In the genomic region with DNA sequence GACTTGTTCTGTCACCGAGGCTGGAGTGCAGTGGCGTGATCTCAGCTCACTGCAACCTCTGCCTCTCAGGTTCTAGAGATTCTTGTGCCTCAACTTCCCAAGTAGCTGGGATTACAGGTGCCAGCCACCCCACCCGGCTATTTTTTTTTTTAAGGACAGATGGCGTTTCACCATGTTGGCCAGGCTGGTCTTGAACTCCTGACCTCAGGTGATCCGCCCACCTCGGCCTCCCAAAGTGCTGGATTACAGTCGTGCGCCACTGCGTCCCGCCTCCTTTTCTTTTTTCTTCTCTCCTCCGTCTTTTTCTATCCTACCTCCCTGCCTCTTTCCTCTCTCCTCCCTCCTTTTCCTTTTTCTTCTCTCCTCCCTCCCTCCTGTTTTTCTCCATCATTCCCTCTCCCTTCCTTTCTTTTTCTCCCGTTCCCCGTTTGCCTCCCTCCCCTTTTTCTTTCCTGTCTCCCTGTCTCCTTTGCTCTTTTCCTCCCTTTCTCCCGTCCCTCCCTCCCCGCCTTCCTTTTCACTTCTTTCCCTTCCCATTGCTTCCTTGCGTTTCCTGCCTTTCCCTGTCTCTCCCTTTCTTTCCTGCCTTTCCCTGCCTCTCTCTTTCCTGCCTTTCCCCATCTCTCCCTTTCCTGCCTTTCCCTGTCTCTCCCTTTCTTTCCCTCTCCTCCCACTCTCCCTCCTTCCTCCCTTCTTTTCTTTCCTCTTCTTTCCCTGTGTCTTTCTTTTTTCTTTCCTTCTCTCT, we compare ENCODE assay signal across 1 cellular context.
TF ChIP-seq lines count a peak whose summit lies in the region.

No MANE protein-coding gene starts in this region.

TF ChIP-seq in K562, 482 proteins besides CTCF, POLR2A, EP300 and RAD21 (continues in another document):
- TF ChIP-seq TRIM28 (IDR thresholded peaks at IDR 0.05) (no peak), YY1 (IDR thresholded peaks at IDR 0.05; ENCODE audit: borderline replicate concordance in 1 of 3, control insufficient read depth in 1 of 3, extremely low read depth in 1 of 3, insufficient read depth in 3 of 3, insufficient read length in 1 of 3, insufficient replicate concordance in 2 of 3, low read depth in 1 of 3, low read length in 2 of 3) (no peak), ZNF239 (CRISPR knock-in tag; IDR thresholded peaks at IDR 0.05) (no peak), HNRNPUL1 (IDR thresholded peaks at IDR 0.05; ENCODE audit: low read length) (no peak), ZNF121 (CRISPR knock-in tag; conservative IDR thresholded peaks at IDR 0.05) (no peak), EZH2 (IDR thresholded peaks at IDR 0.05; ENCODE audit: borderline replicate concordance, low read depth, low read length) (no peak), THRAP3 (IDR thresholded peaks at IDR 0.05; ENCODE audit: borderline replicate concordance) (0 out of 2 replicates have a peak, but pooled peaks have one; percentile 34), CBFA2T2 (conservative IDR thresholded peaks at IDR 0.05) (no peak), ZNF584 (CRISPR knock-in tag; IDR thresholded peaks at IDR 0.05; ENCODE audit: low read depth) (no peak), ELF4 (CRISPR knock-in tag; IDR thresholded peaks at IDR 0.05) (peak; percentile 70; the same call in 1 of the 2 replicates), MLLT1 (IDR thresholded peaks at IDR 0.05) (0 out of 4 replicates have a peak, but pooled peaks of 1 of the 2 experiments have one; percentile 38), SRSF1 (IDR thresholded peaks at IDR 0.05; ENCODE audit: low read depth, low read length) (no peak), SLC30A9 (CRISPR knock-in tag; IDR thresholded peaks at IDR 0.05) (no peak), CBX5 (IDR thresholded peaks at IDR 0.05; ENCODE audit: borderline replicate concordance, low read depth) (no peak), ARHGAP35 (IDR thresholded peaks at IDR 0.05; ENCODE audit: partially characterized antibody) (no peak), HINFP (tag; conservative IDR thresholded peaks at IDR 0.05; ENCODE audit: low read depth) (no peak), SOX6 (IDR thresholded peaks at IDR 0.05) (no peak), HDAC1 (IDR thresholded peaks at IDR 0.05) (peak in 1 of 2 experiments; percentile 53; a peak in 2 of 4 replicates), OTX1 (CRISPR knock-in tag; IDR thresholded peaks at IDR 0.05) (0 out of 2 replicates have a peak, but pooled peaks have one; percentile 58), RBM22 (IDR thresholded peaks at IDR 0.05; ENCODE audit: low read depth, low read length, poor library complexity, severe bottlenecking) (no peak), NR2C1 (IDR thresholded peaks at IDR 0.05) (peak; percentile 15; the same call in 1 of the 2 replicates), NR2C1 (tag; IDR thresholded peaks at IDR 0.05) (no peak), SMAD4 (CRISPR knock-in tag; conservative IDR thresholded peaks at IDR 0.05) (no peak), ELK3 (CRISPR knock-in tag; IDR thresholded peaks at IDR 0.05) (no peak), DMBX1 (CRISPR knock-in tag; IDR thresholded peaks at IDR 0.05; ENCODE audit: borderline replicate concordance) (no peak), TEAD1 (CRISPR knock-in tag; IDR thresholded peaks at IDR 0.05) (no peak), SMARCA4 (IDR thresholded peaks at IDR 0.05) (no peak), CREB3L1 (IDR thresholded peaks at IDR 0.05; ENCODE audit: borderline replicate concordance, low read depth) (no peak), ESRRB (CRISPR knock-in tag; IDR thresholded peaks at IDR 0.05; ENCODE audit: borderline replicate concordance) (no peak)
- TF ChIP-seq, protein P1, sequence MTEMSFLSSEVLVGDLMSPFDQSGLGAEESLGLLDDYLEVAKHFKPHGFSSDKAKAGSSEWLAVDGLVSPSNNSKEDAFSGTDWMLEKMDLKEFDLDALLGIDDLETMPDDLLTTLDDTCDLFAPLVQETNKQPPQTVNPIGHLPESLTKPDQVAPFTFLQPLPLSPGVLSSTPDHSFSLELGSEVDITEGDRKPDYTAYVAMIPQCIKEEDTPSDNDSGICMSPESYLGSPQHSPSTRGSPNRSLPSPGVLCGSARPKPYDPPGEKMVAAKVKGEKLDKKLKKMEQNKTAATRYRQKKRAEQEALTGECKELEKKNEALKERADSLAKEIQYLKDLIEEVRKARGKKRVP (CRISPR knock-in tag; IDR thresholded peaks at IDR 0.05), result no peak
- TF ChIP-seq, protein P2, sequence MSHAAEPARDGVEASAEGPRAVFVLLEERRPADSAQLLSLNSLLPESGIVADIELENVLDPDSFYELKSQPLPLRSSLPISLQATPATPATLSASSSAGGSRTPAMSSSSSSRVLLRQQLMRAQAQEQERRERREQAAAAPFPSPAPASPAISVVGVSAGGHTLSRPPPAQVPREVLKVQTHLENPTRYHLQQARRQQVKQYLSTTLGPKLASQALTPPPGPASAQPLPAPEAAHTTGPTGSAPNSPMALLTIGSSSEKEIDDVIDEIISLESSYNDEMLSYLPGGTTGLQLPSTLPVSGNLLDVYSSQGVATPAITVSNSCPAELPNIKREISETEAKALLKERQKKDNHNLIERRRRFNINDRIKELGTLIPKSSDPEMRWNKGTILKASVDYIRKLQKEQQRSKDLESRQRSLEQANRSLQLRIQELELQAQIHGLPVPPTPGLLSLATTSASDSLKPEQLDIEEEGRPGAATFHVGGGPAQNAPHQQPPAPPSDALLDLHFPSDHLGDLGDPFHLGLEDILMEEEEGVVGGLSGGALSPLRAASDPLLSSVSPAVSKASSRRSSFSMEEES (CRISPR knock-in tag; IDR thresholded peaks at IDR 0.05), result no peak
- TF ChIP-seq, protein P3, sequence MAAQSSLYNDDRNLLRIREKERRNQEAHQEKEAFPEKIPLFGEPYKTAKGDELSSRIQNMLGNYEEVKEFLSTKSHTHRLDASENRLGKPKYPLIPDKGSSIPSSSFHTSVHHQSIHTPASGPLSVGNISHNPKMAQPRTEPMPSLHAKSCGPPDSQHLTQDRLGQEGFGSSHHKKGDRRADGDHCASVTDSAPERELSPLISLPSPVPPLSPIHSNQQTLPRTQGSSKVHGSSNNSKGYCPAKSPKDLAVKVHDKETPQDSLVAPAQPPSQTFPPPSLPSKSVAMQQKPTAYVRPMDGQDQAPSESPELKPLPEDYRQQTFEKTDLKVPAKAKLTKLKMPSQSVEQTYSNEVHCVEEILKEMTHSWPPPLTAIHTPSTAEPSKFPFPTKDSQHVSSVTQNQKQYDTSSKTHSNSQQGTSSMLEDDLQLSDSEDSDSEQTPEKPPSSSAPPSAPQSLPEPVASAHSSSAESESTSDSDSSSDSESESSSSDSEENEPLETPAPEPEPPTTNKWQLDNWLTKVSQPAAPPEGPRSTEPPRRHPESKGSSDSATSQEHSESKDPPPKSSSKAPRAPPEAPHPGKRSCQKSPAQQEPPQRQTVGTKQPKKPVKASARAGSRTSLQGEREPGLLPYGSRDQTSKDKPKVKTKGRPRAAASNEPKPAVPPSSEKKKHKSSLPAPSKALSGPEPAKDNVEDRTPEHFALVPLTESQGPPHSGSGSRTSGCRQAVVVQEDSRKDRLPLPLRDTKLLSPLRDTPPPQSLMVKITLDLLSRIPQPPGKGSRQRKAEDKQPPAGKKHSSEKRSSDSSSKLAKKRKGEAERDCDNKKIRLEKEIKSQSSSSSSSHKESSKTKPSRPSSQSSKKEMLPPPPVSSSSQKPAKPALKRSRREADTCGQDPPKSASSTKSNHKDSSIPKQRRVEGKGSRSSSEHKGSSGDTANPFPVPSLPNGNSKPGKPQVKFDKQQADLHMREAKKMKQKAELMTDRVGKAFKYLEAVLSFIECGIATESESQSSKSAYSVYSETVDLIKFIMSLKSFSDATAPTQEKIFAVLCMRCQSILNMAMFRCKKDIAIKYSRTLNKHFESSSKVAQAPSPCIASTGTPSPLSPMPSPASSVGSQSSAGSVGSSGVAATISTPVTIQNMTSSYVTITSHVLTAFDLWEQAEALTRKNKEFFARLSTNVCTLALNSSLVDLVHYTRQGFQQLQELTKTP (IDR thresholded peaks at IDR 0.05; ENCODE audit: low read depth in 1 of 2, partially characterized antibody in 2 of 2), result no peak
- TF ChIP-seq, protein P4, sequence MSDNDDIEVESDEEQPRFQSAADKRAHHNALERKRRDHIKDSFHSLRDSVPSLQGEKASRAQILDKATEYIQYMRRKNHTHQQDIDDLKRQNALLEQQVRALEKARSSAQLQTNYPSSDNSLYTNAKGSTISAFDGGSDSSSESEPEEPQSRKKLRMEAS (CRISPR knock-in tag; IDR thresholded peaks at IDR 0.05), result no peak
- TF ChIP-seq, protein P5, sequence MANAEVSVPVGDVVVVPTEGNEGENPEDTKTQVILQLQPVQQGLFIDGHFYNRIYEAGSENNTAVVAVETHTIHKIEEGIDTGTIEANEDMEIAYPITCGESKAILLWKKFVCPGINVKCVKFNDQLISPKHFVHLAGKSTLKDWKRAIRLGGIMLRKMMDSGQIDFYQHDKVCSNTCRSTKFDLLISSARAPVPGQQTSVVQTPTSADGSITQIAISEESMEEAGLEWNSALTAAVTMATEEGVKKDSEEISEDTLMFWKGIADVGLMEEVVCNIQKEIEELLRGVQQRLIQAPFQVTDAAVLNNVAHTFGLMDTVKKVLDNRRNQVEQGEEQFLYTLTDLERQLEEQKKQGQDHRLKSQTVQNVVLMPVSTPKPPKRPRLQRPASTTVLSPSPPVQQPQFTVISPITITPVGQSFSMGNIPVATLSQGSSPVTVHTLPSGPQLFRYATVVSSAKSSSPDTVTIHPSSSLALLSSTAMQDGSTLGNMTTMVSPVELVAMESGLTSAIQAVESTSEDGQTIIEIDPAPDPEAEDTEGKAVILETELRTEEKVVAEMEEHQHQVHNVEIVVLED (CRISPR knock-in tag; IDR thresholded peaks at IDR 0.05), result no peak
- TF ChIP-seq, protein P6, sequence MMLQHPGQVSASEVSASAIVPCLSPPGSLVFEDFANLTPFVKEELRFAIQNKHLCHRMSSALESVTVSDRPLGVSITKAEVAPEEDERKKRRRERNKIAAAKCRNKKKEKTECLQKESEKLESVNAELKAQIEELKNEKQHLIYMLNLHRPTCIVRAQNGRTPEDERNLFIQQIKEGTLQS (IDR thresholded peaks at IDR 0.05), result no peak
- TF ChIP-seq, protein P6 (CRISPR knock-in tag; conservative IDR thresholded peaks at IDR 0.05), result no peak
- TF ChIP-seq, protein P7, sequence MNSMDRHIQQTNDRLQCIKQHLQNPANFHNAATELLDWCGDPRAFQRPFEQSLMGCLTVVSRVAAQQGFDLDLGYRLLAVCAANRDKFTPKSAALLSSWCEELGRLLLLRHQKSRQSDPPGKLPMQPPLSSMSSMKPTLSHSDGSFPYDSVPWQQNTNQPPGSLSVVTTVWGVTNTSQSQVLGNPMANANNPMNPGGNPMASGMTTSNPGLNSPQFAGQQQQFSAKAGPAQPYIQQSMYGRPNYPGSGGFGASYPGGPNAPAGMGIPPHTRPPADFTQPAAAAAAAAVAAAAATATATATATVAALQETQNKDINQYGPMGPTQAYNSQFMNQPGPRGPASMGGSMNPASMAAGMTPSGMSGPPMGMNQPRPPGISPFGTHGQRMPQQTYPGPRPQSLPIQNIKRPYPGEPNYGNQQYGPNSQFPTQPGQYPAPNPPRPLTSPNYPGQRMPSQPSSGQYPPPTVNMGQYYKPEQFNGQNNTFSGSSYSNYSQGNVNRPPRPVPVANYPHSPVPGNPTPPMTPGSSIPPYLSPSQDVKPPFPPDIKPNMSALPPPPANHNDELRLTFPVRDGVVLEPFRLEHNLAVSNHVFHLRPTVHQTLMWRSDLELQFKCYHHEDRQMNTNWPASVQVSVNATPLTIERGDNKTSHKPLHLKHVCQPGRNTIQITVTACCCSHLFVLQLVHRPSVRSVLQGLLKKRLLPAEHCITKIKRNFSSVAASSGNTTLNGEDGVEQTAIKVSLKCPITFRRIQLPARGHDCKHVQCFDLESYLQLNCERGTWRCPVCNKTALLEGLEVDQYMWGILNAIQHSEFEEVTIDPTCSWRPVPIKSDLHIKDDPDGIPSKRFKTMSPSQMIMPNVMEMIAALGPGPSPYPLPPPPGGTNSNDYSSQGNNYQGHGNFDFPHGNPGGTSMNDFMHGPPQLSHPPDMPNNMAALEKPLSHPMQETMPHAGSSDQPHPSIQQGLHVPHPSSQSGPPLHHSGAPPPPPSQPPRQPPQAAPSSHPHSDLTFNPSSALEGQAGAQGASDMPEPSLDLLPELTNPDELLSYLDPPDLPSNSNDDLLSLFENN (IDR thresholded peaks at IDR 0.05; ENCODE audit: low read depth in 2 of 2, low read length in 2 of 2), result no peak
